20 cellular contexts compared by ENCODE assay signal in genomic region chr12:125633686-125634085, GRCh38.
DNase-seq lines count a peak whose midpoint lies in the region; ATAC-seq and TF ChIP-seq lines count a peak whose summit lies in the region.
"Had no signal": no experiment of that assay in that cellular context is flagged by ENCODE, and none has a peak within 500 bp of the region (broad histone marks: within the 10 kb centered on the region; RNA-seq: fewer than 3 reads in every experiment).

No MANE protein-coding gene starts in this region.

- no peak overlapping the region for H3K18ac ChIP-seq in mesenchymal stem cell (ENCODE audit: low read depth in 1 of 2, low read length in 2 of 2)

- intact Hi-C loops in MCF 10A (cut with micrococcal nuclease), result no loop called here
- intact Hi-C loops in mammary epithelial cell (cut with micrococcal nuclease), result no loop called here
- intact Hi-C loops in body of pancreas (cut with DNase I), result no loop called here
- intact Hi-C loops in stomach (cut with DNase I; ENCODE audit: low total_unique reads), result no loop called here

- BruUV-seq in MCF 10A (replicated peaks; lab: Mats Ljungman, UMichigan), result no TSS peak
- BruUV-seq in mammary epithelial cell (replicated peaks; lab: Mats Ljungman, UMichigan), result no TSS peak

- H3K9me3 Mint-ChIP-seq in MCF 10A (ENCODE audit: unreplicated experiment), result peaks cover 17% of the 10 kb centered on the region

- CTCF ChIA-PET in MCF 10A (lab: Yijun Ruan, JAX) (interaction anchor here (0.5 to 1.2 kb wide), 3 partner anchors 9 to 46 kb away, joined by 3 read pairs; no protein-coding TSS in a partner anchor), mammary epithelial cell (lab: Charles Lee; ENCODE audit: low non-redundant PET) (no interaction called here)

- no peak for TF ChIP-seq CTCF in MCF 10A (IDR thresholded peaks at IDR 0.05; ENCODE audit: unreplicated experiment)
- no peak for TF ChIP-seq CTCF in mammary epithelial cell (conservative IDR thresholded peaks at IDR 0.05 in 1 of 2, IDR thresholded peaks at IDR 0.05 in 1 of 2; ENCODE audit: extremely low read depth in 1 of 2, insufficient read depth in 1 of 2, low read depth in 1 of 2, low read length in 2 of 2)
- TF ChIP-seq CTCF in body of pancreas (IDR thresholded peaks at IDR 0.05), result no peak
- no peak for TF ChIP-seq CTCF in stomach (IDR thresholded peaks at IDR 0.05)

- H2BK120ac ChIP-seq in mesenchymal stem cell (ENCODE audit: low read depth, low read length), result no peak overlapping the region

- no peaks in the 10 kb centered on the region for H4K20me1 ChIP-seq in mammary epithelial cell (ENCODE audit: insufficient read depth, low read length)

- H3K14ac ChIP-seq in mesenchymal stem cell (ENCODE audit: low read length in 2 of 2), result no peak overlapping the region

- no peaks in the 10 kb centered on the region for H3K79me2 ChIP-seq in mammary epithelial cell (ENCODE audit: insufficient read depth, low read length)

- H3K79me1 ChIP-seq in mesenchymal stem cell (replicated peaks; ENCODE audit: low read length, poor library complexity, severe bottlenecking), result no peaks in the 10 kb centered on the region

- no peak overlapping the region for H2BK5ac ChIP-seq in mesenchymal stem cell (ENCODE audit: low read depth, low read length, poor library complexity, severe bottlenecking)

- DNase-seq in MCF 10A (ENCODE audit: unreplicated experiment), result peak; percentile 93
- DNase-seq in mammary epithelial cell, result no peak
- DNase-seq in body of pancreas, result peak; percentile 40 to 79 (median 54)
- peak; percentile 95 for DNase-seq in left lobe of liver (ENCODE audit: low spot score)
- peak; percentile 79 for DNase-seq in stomach
- no peak for DNase-seq in stimulated activated CD4-positive, alpha-beta T cell treated with anti-CD3 and anti-CD28 coated beads, Interleukin-12 subunit alpha, Interleukin-12 subunit beta, amount 100 ng/mL, for 4 hours
- DNase-seq in mesenchymal stem cell, result no peak
- DNase-seq: 8988T; BE2C; CD8-positive, alpha-beta T cell; DND-41; GM23248; NCI-H1048; NCI-H1436 treated with DMSO at 0.1 percent for 48 hours; NCI-H2081 treated with DMSO at 0.1 percent for 48 hours; NCI-H524 treated with DMSO at 0.1 percent for 48 hours; SIG-M5 had no signal

- no peak overlapping the region for H2AFZ ChIP-seq in mammary epithelial cell (ENCODE audit: low read depth, low read length)
- no peak overlapping the region for H2AFZ ChIP-seq in mesenchymal stem cell (ENCODE audit: low read depth, low read length)
- H2AFZ ChIP-seq: GM23248 had no signal

- in situ Hi-C loops in mammary epithelial cell (cut with MboI; ENCODE audit: low sequenced_read_pairs in 2 of 2), result no loop called here

- H3K23ac ChIP-seq in mesenchymal stem cell (ENCODE audit: low read length in 2 of 2), result no peak overlapping the region

- H4K8ac ChIP-seq in mesenchymal stem cell (ENCODE audit: low read length), result no peak overlapping the region

- no peaks in the 10 kb centered on the region for H3K27me3 Mint-ChIP-seq in MCF 10A (ENCODE audit: insufficient read depth, unreplicated experiment)

- H3K36me3 ChIP-seq in mammary epithelial cell (ENCODE audit: insufficient read depth, low read length) (no peaks in the 10 kb centered on the region), body of pancreas (replicated peaks in 1 of 2; ENCODE audit: insufficient read depth in 1 of 2, low read depth in 2 of 2) (no peaks in the 10 kb centered on the region), stomach (no peaks in the 10 kb centered on the region), mesenchymal stem cell (ENCODE audit: control insufficient read depth in 1 of 2, insufficient read depth in 2 of 2, low read depth in 1 of 2, low read length in 2 of 2) (no peaks in the 10 kb centered on the region)
- H3K36me3 ChIP-seq: BE2C had no signal

- H3K27ac ChIP-seq in mammary epithelial cell (ENCODE audit: insufficient read depth, low read depth, low read length), result no peak overlapping the region
- no peak overlapping the region for H3K27ac ChIP-seq in body of pancreas
- peak overlapping the region in 1 of 5 donors; percentile 49 for H3K27ac ChIP-seq in stomach
- H3K27ac ChIP-seq in mesenchymal stem cell (ENCODE audit: low read length, poor library complexity, severe bottlenecking), result no peak overlapping the region
- H3K27ac ChIP-seq: GM23248 had no signal

- no peak for TF ChIP-seq EP300 in stomach (IDR thresholded peaks at IDR 0.05)

- peak; percentile 40 for ATAC-seq in body of pancreas
- peak; percentile 86 for ATAC-seq in left lobe of liver
- no peak for ATAC-seq in GM18858 (IDR thresholded peaks at IDR 0.05; ENCODE audit: unreplicated experiment)
- ATAC-seq: CD8-positive, alpha-beta T cell; K562; Panc1 had no signal

- dilution Hi-C loops in mammary epithelial cell (cut with HindIII; ENCODE audit: low sequenced_read_pairs), result no loop called here

- H3K36me3 Mint-ChIP-seq in MCF 10A (ENCODE audit: insufficient read depth, unreplicated experiment), result no peaks in the 10 kb centered on the region
- H3K36me3 Mint-ChIP-seq: CD8-positive, alpha-beta T cell had no signal

- H3K27ac Mint-ChIP-seq in MCF 10A (ENCODE audit: low read depth, unreplicated experiment), result no peak overlapping the region
- H3K27ac Mint-ChIP-seq: CD8-positive, alpha-beta T cell had no signal

- H2BK12ac ChIP-seq in mesenchymal stem cell (ENCODE audit: low read length in 2 of 2), result no peak overlapping the region

- H3K27me3 ChIP-seq in mammary epithelial cell (ENCODE audit: insufficient read depth, low read length), result no peaks in the 10 kb centered on the region
- no peaks in the 10 kb centered on the region for H3K27me3 ChIP-seq in body of pancreas
- no peaks in the 10 kb centered on the region for H3K27me3 ChIP-seq in stomach
- H3K27me3 ChIP-seq in mesenchymal stem cell (ENCODE audit: control insufficient read depth in 1 of 2, insufficient read depth in 1 of 2, low read length in 2 of 2), result no peaks in the 10 kb centered on the region
- H3K27me3 ChIP-seq: BE2C had no signal

- TF ChIP-seq POLR2A in body of pancreas (IDR thresholded peaks at IDR 0.05) (no peak), stomach (IDR thresholded peaks at IDR 0.05) (no peak)

- H3K4me2 ChIP-seq in mammary epithelial cell (ENCODE audit: insufficient read depth, low read depth, low read length) (no peak overlapping the region), mesenchymal stem cell (ENCODE audit: low read length, poor library complexity, severe bottlenecking) (no peak overlapping the region)

- H3K9me3 ChIP-seq in mammary epithelial cell (replicated peaks; ENCODE audit: insufficient read depth, low read length), result peaks cover 6% of the 10 kb centered on the region
- H3K9me3 ChIP-seq in body of pancreas, result no peaks in the 10 kb centered on the region
- H3K9me3 ChIP-seq in stomach, result peaks cover 0 to 3% (median 0%) of the 10 kb centered on the region in 4 donors
- peaks cover 18% of the 10 kb centered on the region for H3K9me3 ChIP-seq in mesenchymal stem cell (ENCODE audit: control insufficient read depth, low read length)
- H3K9me3 ChIP-seq: BE2C had no signal

- H4K91ac ChIP-seq in mesenchymal stem cell (ENCODE audit: low read length), result no peak overlapping the region

- H3K4me3 ChIP-seq in mammary epithelial cell (replicated peaks in 1 of 3; ENCODE audit: insufficient read depth in 1 of 3, low read depth in 2 of 3, low read length in 3 of 3) (no peak overlapping the region), body of pancreas (no peak overlapping the region), stomach (no peak overlapping the region), mesenchymal stem cell (ENCODE audit: insufficient read depth in 1 of 2, low read depth in 1 of 2, low read length in 2 of 2) (no peak overlapping the region)
- H3K4me3 ChIP-seq: GM23248, K562 had no signal

- H3K4me1 ChIP-seq in mammary epithelial cell (ENCODE audit: insufficient read depth, low read length) (no peaks in the 10 kb centered on the region), body of pancreas (no peaks in the 10 kb centered on the region), stomach (no peaks in the 10 kb centered on the region), mesenchymal stem cell (ENCODE audit: control insufficient read depth, insufficient read depth, low read depth, low read length) (no peaks in the 10 kb centered on the region)
- H3K4me1 ChIP-seq: BE2C had no signal

- no peaks in the 10 kb centered on the region for H3K4me1 Mint-ChIP-seq in MCF 10A (ENCODE audit: insufficient read depth, unreplicated experiment)

- POLR2A ChIA-PET in MCF 10A (lab: Yijun Ruan, JAX), result interaction anchor here (0.5 to 1.3 kb wide), 6 partner anchors 27 to 1243 kb away, joined by 3 to 5 read pairs (median 4); no protein-coding TSS in a partner anchor

- H2AK5ac ChIP-seq in mesenchymal stem cell (ENCODE audit: low read length, severe bottlenecking), result no peak overlapping the region

- no peak overlapping the region for H3K9ac ChIP-seq in mammary epithelial cell (ENCODE audit: insufficient read depth, low read length)
- H3K9ac ChIP-seq in mesenchymal stem cell (ENCODE audit: low read length), result no peak overlapping the region
- H3K9ac ChIP-seq: GM23248 had no signal

- H3K4me3 Mint-ChIP-seq in MCF 10A (ENCODE audit: unreplicated experiment), result no peak overlapping the region
- H3K4me3 Mint-ChIP-seq: CD8-positive, alpha-beta T cell had no signal

- no peak overlapping the region for H3K4ac ChIP-seq in mesenchymal stem cell (ENCODE audit: low read depth in 1 of 2, low read length in 2 of 2)

- no peak overlapping the region for H2BK15ac ChIP-seq in mesenchymal stem cell (ENCODE audit: low read depth, poor library complexity, severe bottlenecking)

Comparison
In these comparisons a context has a peak if more than half of its experiments do, and no peak if none do; other contexts are left out.
1. DNase-seq: peak in MCF 10A (single experiment), body of pancreas (4 of 4), left lobe of liver (single experiment) and stomach (single experiment); none in mammary epithelial cell (single experiment), stimulated activated CD4-positive, alpha-beta T cell treated with anti-CD3 and anti-CD28 coated beads, Interleukin-12 subunit alpha, Interleukin-12 subunit beta, amount 100 ng/mL, for 4 hours (single experiment) and mesenchymal stem cell (single experiment).